Comparison of ENCODE assay signal across 9 cellular contexts in the genomic region with DNA sequence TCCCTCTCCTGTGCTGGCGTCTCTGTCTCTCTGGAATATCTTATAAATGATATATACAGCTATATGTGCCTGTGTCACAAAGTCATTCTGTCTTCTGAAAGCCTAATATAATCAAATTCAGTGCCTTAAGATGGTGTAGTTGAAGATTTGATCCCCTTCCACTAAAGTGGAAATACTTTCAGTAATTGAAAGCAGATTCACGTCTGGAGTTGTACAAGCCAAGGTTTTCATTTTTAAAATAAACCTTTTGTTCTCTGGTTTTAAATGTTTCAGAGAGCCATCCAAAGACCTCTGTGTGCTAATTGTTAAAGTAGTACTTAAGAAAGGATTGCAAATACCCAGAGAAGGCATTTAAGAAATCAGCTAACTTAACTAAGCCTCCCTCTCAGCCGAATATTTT.
A peak's percentile ranks its signal among the peaks of the same experiment; 100 is the strongest.
DNase-seq lines count a peak whose midpoint lies in the region; FAIRE-seq and TF ChIP-seq lines count a peak whose summit lies in the region.
"Had no signal": no experiment of that assay in that cellular context is flagged by ENCODE, and none has a peak within 500 bp of the region (broad histone marks: within the 10 kb centered on the region; RNA-seq: fewer than 3 reads in every experiment).

No MANE protein-coding gene starts in this region.

- H3K9me3 ChIP-seq in astrocyte (ENCODE audit: insufficient read depth, low read depth, low read length), result no peaks in the 10 kb centered on the region
- H3K9me3 ChIP-seq in keratinocyte (ENCODE audit: control insufficient read depth, low read depth, low read length), result no peaks in the 10 kb centered on the region
- no peaks in the 10 kb centered on the region for H3K9me3 ChIP-seq in thymus (ENCODE audit: control insufficient read depth)

- dilution Hi-C loops in keratinocyte (cut with MboI; ENCODE audit: extremely low pct_ligation_motif_present, low sequenced_read_pairs), result no loop called here

- CTCF ChIA-PET in activated naive CD4-positive, alpha-beta T cell treated with anti-CD3 and anti-CD28 coated beads for 36 hours (lab: Charles Lee), result no interaction called here

- no peaks in the 10 kb centered on the region for H3K9me1 ChIP-seq in keratinocyte (ENCODE audit: control insufficient read depth, extremely low read depth, insufficient read depth, low read length)

- peak overlapping the region; percentile 18 for H3K4me3 Mint-ChIP-seq in activated naive CD4-positive, alpha-beta T cell treated with anti-CD3 and anti-CD28 coated beads for 36 hours
- peak overlapping the region; percentile 97 for H3K4me3 Mint-ChIP-seq in astrocyte (ENCODE audit: unreplicated experiment)

- FAIRE-seq in astrocyte (lab: Jason Lieb, UNC), result peak; percentile 9
- FAIRE-seq in keratinocyte (lab: Jason Lieb, UNC), result no peak

- no peaks in the 10 kb centered on the region for H3K9me3 Mint-ChIP-seq in activated naive CD4-positive, alpha-beta T cell treated with anti-CD3 and anti-CD28 coated beads for 36 hours
- H3K9me3 Mint-ChIP-seq in astrocyte (ENCODE audit: unreplicated experiment), result no peaks in the 10 kb centered on the region
- H3K9me3 Mint-ChIP-seq: activated naive CD4-positive, alpha-beta T cell treated with anti-CD3 and anti-CD28 coated beads, Interleukin-2, amount 50 U/mL, for 72 hours had no signal

- H3K4me1 Mint-ChIP-seq in activated naive CD4-positive, alpha-beta T cell treated with anti-CD3 and anti-CD28 coated beads for 36 hours (ENCODE audit: low read depth), result peaks cover 21% of the 10 kb centered on the region
- H3K4me1 Mint-ChIP-seq in astrocyte (ENCODE audit: low read depth, unreplicated experiment), result peaks cover 11% of the 10 kb centered on the region

- H3K27me3 ChIP-seq in astrocyte (ENCODE audit: insufficient read depth, low read length), result no peaks in the 10 kb centered on the region
- H3K27me3 ChIP-seq in keratinocyte (ENCODE audit: control insufficient read depth, extremely low read depth, insufficient read depth, low read length), result peaks cover 4% of the 10 kb centered on the region
- peaks cover 37% of the 10 kb centered on the region for H3K27me3 ChIP-seq in thymus (ENCODE audit: control insufficient read depth, insufficient read depth)

- peak overlapping the region; percentile 92 for H3K4me3 ChIP-seq in astrocyte (ENCODE audit: insufficient read depth, low read depth, low read length)
- H3K4me3 ChIP-seq in keratinocyte (ENCODE audit: control insufficient read depth in 2 of 3, extremely low read depth in 1 of 3, insufficient read depth in 2 of 3, low read depth in 1 of 3, low read length in 3 of 3), result peak overlapping the region; percentile 69 to 88 (median 85)
- H3K4me3 ChIP-seq in thymus (ENCODE audit: low read length), result peak overlapping the region; percentile 22

- H3K36me3 ChIP-seq in astrocyte (ENCODE audit: insufficient read depth, low read length) (no peaks in the 10 kb centered on the region), keratinocyte (ENCODE audit: control insufficient read depth in 2 of 2, extremely low read depth in 1 of 2, insufficient read depth in 2 of 2, low read length in 2 of 2) (no peaks in the 10 kb centered on the region), thymus (ENCODE audit: control insufficient read depth, insufficient read depth) (no peaks in the 10 kb centered on the region)

- no peaks in the 10 kb centered on the region for H3K36me3 Mint-ChIP-seq in activated naive CD4-positive, alpha-beta T cell treated with anti-CD3 and anti-CD28 coated beads for 36 hours (ENCODE audit: low read depth)
- no peaks in the 10 kb centered on the region for H3K36me3 Mint-ChIP-seq in astrocyte (ENCODE audit: low read depth, unreplicated experiment)

- intact Hi-C loops in activated naive CD4-positive, alpha-beta T cell treated with anti-CD3 and anti-CD28 coated beads for 36 hours (cut with micrococcal nuclease), result no loop called here

- H2AFZ ChIP-seq in astrocyte (ENCODE audit: low read depth, low read length) (no peak overlapping the region), keratinocyte (ENCODE audit: control insufficient read depth, low read length) (peak overlapping the region; percentile 56)

- peaks cover 59% of the 10 kb centered on the region for H3K27me3 Mint-ChIP-seq in activated naive CD4-positive, alpha-beta T cell treated with anti-CD3 and anti-CD28 coated beads for 36 hours (ENCODE audit: low read depth)
- no peaks in the 10 kb centered on the region for H3K27me3 Mint-ChIP-seq in astrocyte (ENCODE audit: low read depth, unreplicated experiment)

- H3K4me2 ChIP-seq in astrocyte (ENCODE audit: low read length) (peak overlapping the region; percentile 97), keratinocyte (ENCODE audit: control insufficient read depth, extremely low read depth, insufficient read depth, low read depth, low read length) (peak overlapping the region; percentile 92)

- TF ChIP-seq CTCF in astrocyte (IDR thresholded peaks at IDR 0.05; ENCODE audit: insufficient read depth, low read depth, low read length) (no peak), keratinocyte (optimal IDR thresholded peaks at IDR 0.05 in 1 of 3, IDR thresholded peaks at IDR 0.05 in 1 of 3, conservative IDR thresholded peaks at IDR 0.05 in 1 of 3; ENCODE audit: extremely low read depth in 1 of 3, insufficient read depth in 2 of 3, low read length in 3 of 3) (no peak)

- DNase-seq in activated naive CD4-positive, alpha-beta T cell treated with anti-CD3 and anti-CD28 coated beads for 36 hours, result no peak
- DNase-seq in activated naive CD4-positive, alpha-beta T cell treated with Interleukin-2 at 50 U/mL for 16 hours, result no peak
- no peak for DNase-seq in astrocyte (ENCODE audit: low read depth)
- DNase-seq in keratinocyte (ENCODE audit: low read depth, low spot score), result no peak
- DNase-seq in NAMALWA (ENCODE audit: low spot score), result no peak
- no peak for DNase-seq in NCI-H2029 (lab: John Stamatoyannopoulos, UW)
- no peak for DNase-seq in stimulated activated CD4-positive, alpha-beta T cell treated with anti-CD3 and anti-CD28 coated beads, Interleukin-1b, Interleukin-23, amount 100 ng/mL, for 48 hours

- H3K9ac ChIP-seq in astrocyte (ENCODE audit: low read length) (peak overlapping the region; percentile 90), keratinocyte (ENCODE audit: control insufficient read depth, extremely low read depth, insufficient read depth, low read length) (peak overlapping the region; percentile 79)

- no peaks in the 10 kb centered on the region for H3K4me1 ChIP-seq in astrocyte (ENCODE audit: insufficient read depth, low read length)
- no peaks in the 10 kb centered on the region for H3K4me1 ChIP-seq in keratinocyte (ENCODE audit: control insufficient read depth, extremely low read depth, insufficient read depth, low read length)
- no peaks in the 10 kb centered on the region for H3K4me1 ChIP-seq in thymus (ENCODE audit: control insufficient read depth, insufficient read depth, low read length)

- WGBS in thymus, result 8% methylated on average over 3 of the region's 3 CpGs

- no peak overlapping the region for H3K27ac Mint-ChIP-seq in activated naive CD4-positive, alpha-beta T cell treated with anti-CD3 and anti-CD28 coated beads for 36 hours
- peak overlapping the region; percentile 97 for H3K27ac Mint-ChIP-seq in astrocyte (ENCODE audit: unreplicated experiment)
- H3K27ac Mint-ChIP-seq: activated naive CD4-positive, alpha-beta T cell treated with anti-CD3 and anti-CD28 coated beads, Interleukin-2, amount 50 U/mL, for 72 hours had no signal

- H3K79me2 ChIP-seq in astrocyte (ENCODE audit: insufficient read depth, low read length) (peaks cover 55% of the 10 kb centered on the region), keratinocyte (ENCODE audit: control insufficient read depth, insufficient read depth, low read length) (no peaks in the 10 kb centered on the region)

- H4K20me1 ChIP-seq in astrocyte (ENCODE audit: insufficient read depth, low read length) (peaks cover 24% of the 10 kb centered on the region), keratinocyte (ENCODE audit: control insufficient read depth, extremely low read depth, insufficient read depth, low read length) (no peaks in the 10 kb centered on the region)

- H3K27ac ChIP-seq in astrocyte (ENCODE audit: low read depth, low read length), result peak overlapping the region; percentile 48
- no peak overlapping the region for H3K27ac ChIP-seq in keratinocyte (ENCODE audit: control insufficient read depth, insufficient read depth, low read length)
- H3K27ac ChIP-seq in thymus (ENCODE audit: low read depth), result no peak overlapping the region

Comparison
In these comparisons a context has a peak if more than half of its experiments do, and no peak if none do; other contexts are left out.
1. H3K4me3 ChIP-seq: peak in every context shown above with its lines; median percentile 92 in astrocyte; 85 in keratinocyte; 22 in thymus.